ENCODE assay signal across 28 cellular contexts in genomic region chr6:62530985-62531384, GRCh38.
"Had no signal": no experiment of that assay in that cellular context is flagged by ENCODE, and none has a peak within 500 bp of the region (broad histone marks: within the 10 kb centered on the region; RNA-seq: fewer than 3 reads in every experiment).

No MANE protein-coding gene starts in this region.

- ATAC-seq: effector memory CD8-positive, alpha-beta T cell; esophagus mucosa; foreskin keratinocyte; gastrocnemius medialis; gastroesophageal sphincter; heart left ventricle; heart right ventricle had no signal

- H3K9me3 ChIP-seq: colonic mucosa, gastrocnemius medialis had no signal

- H3K27me3 ChIP-seq: colonic mucosa, dorsolateral prefrontal cortex, esophagus muscularis mucosa, esophagus squamous epithelium, foreskin keratinocyte, gastrocnemius medialis, gastroesophageal sphincter, heart left ventricle, heart right ventricle had no signal

- H3K4me3 ChIP-seq: colonic mucosa, coronary artery, dorsolateral prefrontal cortex, esophagus muscularis mucosa, esophagus squamous epithelium, gastrocnemius medialis, gastroesophageal sphincter, heart left ventricle, heart right ventricle had no signal

- H3K36me3 ChIP-seq: colonic mucosa, esophagus muscularis mucosa, esophagus squamous epithelium, gastrocnemius medialis, gastroesophageal sphincter, heart left ventricle, heart right ventricle had no signal

- H3K27ac ChIP-seq: colonic mucosa, coronary artery, dorsolateral prefrontal cortex, epithelial cell of prostate, esophagus muscularis mucosa, esophagus squamous epithelium, foreskin keratinocyte, gastrocnemius medialis, gastroesophageal sphincter, heart left ventricle, heart right ventricle had no signal

- FAIRE-seq: colon, endometrium, endothelial cell of umbilical vein, frontal cortex had no signal

- DNase-seq: colonic mucosa; cortex of kidney; dermis blood vessel endothelial cell; dorsolateral prefrontal cortex; effector CD4-positive, alpha-beta T cell; effector CD8-positive, alpha-beta T cell; effector memory CD4-positive, alpha-beta T cell; effector memory CD8-positive, alpha-beta T cell; endodermal cell; erythroblast; esophagus squamous epithelium; foreskin fibroblast; foreskin keratinocyte; foreskin melanocyte; gastrocnemius medialis; glutamatergic neuron; head of caudate nucleus; heart left ventricle; heart right ventricle had no signal

- H3K4me1 ChIP-seq: colonic mucosa, esophagus muscularis mucosa, esophagus squamous epithelium, foreskin keratinocyte, gastrocnemius medialis, gastroesophageal sphincter, heart left ventricle, heart right ventricle had no signal
